Comparison of ENCODE assay signal across 19 cellular contexts in genomic region chr4:161197912-161198311, GRCh38.
A peak's percentile ranks its signal among the peaks of the same experiment; 100 is the strongest.
DNase-seq lines count a peak whose midpoint lies in the region; ATAC-seq, FAIRE-seq and TF ChIP-seq lines count a peak whose summit lies in the region.
"Had no signal": no experiment of that assay in that cellular context is flagged by ENCODE, and none has a peak within 500 bp of the region (broad histone marks: within the 10 kb centered on the region; RNA-seq: fewer than 3 reads in every experiment).

No MANE protein-coding gene starts in this region.

- H3K23me2 ChIP-seq in H1 (ENCODE audit: low read depth, low read length) = no peaks in the 10 kb centered on the region

- POLR2A ChIA-PET in H1 (lab: Charles Lee; ENCODE audit: partially characterized antibody) = no interaction called here

- H2BK120ac ChIP-seq in H1 (replicated peaks; ENCODE audit: low read depth, low read length) = no peak overlapping the region
- no peak overlapping the region for H2BK120ac ChIP-seq in neuronal stem cell (ENCODE audit: low read depth, low read length)

- TF ChIP-seq POLR2A in H1 (IDR thresholded peaks at IDR 0.05; ENCODE audit: control extremely low read depth in 1 of 2, low read depth in 2 of 2, low read length in 2 of 2) = no peak
- no peak for TF ChIP-seq POLR2A in Peyer's patch (IDR thresholded peaks at IDR 0.05)

- H3K4ac ChIP-seq in H1 (replicated peaks; ENCODE audit: insufficient read length, low read depth, low read length) = no peak overlapping the region
- H3K4ac ChIP-seq in neuronal stem cell (ENCODE audit: low read length) = no peak overlapping the region

- H3K79me1 ChIP-seq in H1 (ENCODE audit: low read depth, low read length) (no peaks in the 10 kb centered on the region), neuronal stem cell (ENCODE audit: low read depth, low read length) (no peaks in the 10 kb centered on the region)

- peak; percentile 24 for FAIRE-seq in H1 (lab: Jason Lieb, UNC)
- FAIRE-seq: A549, GM12878, HTR-8/SVneo had no signal

- ATAC-seq in activated T-cell treated with anti-CD3 and anti-CD28 coated beads, Interleukin-2, amount 50 U/mL, for 72 hours (replicated peaks in 1 of 2) = no peak
- no peak for ATAC-seq in HG03565 (IDR thresholded peaks at IDR 0.05; ENCODE audit: unreplicated experiment)
- ATAC-seq: A549, GM12878, HCT116 had no signal

- H2BK15ac ChIP-seq in H1 (ENCODE audit: low read length) (no peak overlapping the region), neuronal stem cell (ENCODE audit: low read length) (no peak overlapping the region)

- TF ChIP-seq CTCF in H1 (IDR thresholded peaks at IDR 0.05; ENCODE audit: control extremely low read depth in 1 of 3, insufficient read depth in 1 of 3, low read depth in 1 of 3, low read length in 3 of 3) (no peak), Peyer's patch (IDR thresholded peaks at IDR 0.05) (no peak)

- H3K23ac ChIP-seq in H1 (ENCODE audit: insufficient read length) (no peak overlapping the region), neuronal stem cell (ENCODE audit: low read depth, low read length, poor library complexity) (no peak overlapping the region)

- H3K14ac ChIP-seq in H1 (ENCODE audit: insufficient read length) (no peak overlapping the region), neuronal stem cell (ENCODE audit: low read length) (no peak overlapping the region)

- H3K27me3 Mint-ChIP-seq in activated T-cell treated with anti-CD3 and anti-CD28 coated beads, Interleukin-2, amount 50 U/mL, for 72 hours (ENCODE audit: low read depth) = no peaks in the 10 kb centered on the region
- H3K27me3 Mint-ChIP-seq: CD4-positive, alpha-beta memory T cell; IgD-negative memory B cell had no signal

- no peaks in the 10 kb centered on the region for H3K79me2 ChIP-seq in H1 (ENCODE audit: control insufficient read depth in 1 of 2, insufficient read depth in 2 of 2, low read length in 2 of 2)

- H3K27ac ChIP-seq in HUES64 (ENCODE audit: low read depth, low read length) (peak overlapping the region; percentile 82), H1 (ENCODE audit: low read depth, low read length) (no peak overlapping the region), iPS-20b (ENCODE audit: low read length) (no peak overlapping the region), neuronal stem cell (replicated peaks; ENCODE audit: low read length) (no peak overlapping the region), Peyer's patch (no peak overlapping the region)
- H3K27ac ChIP-seq: A549, C4-2B had no signal

- H4K20me1 ChIP-seq in H1 (replicated peaks in 1 of 2; ENCODE audit: control insufficient read depth in 1 of 2, insufficient read depth in 2 of 2, low read length in 2 of 2) = no peaks in the 10 kb centered on the region

- 50% methylated on average over 2 of the region's 2 CpGs for WGBS in HUES64
- 21% methylated on average over 2 of the region's 2 CpGs; no CpG with 5 or more reads in 1 of the 2 experiments for WGBS in H1 (ENCODE audit: extremely low coverage in 1 of 2, insufficient coverage in 1 of 2, insufficient read length in 1 of 2, insufficient replicate concordance in 2 of 2, low coverage in 1 of 2, low lambda C conversion rate in 2 of 2, missing lambda C conversion rate in 1 of 2), 2 experiments
- WGBS in neuronal stem cell (ENCODE audit: extremely low coverage in 2 of 2, insufficient read length in 2 of 2, insufficient replicate concordance in 1 of 2), 2 donors = no CpG with 5 or more reads among the region's 2 CpGs

- CTCF ChIA-PET in H1 (lab: Charles Lee; ENCODE audit: partially characterized antibody) = no interaction called here

- no peaks in the 10 kb centered on the region for H3K4me1 Mint-ChIP-seq in activated T-cell treated with anti-CD3 and anti-CD28 coated beads, Interleukin-2, amount 50 U/mL, for 72 hours (ENCODE audit: low read depth)
- H3K4me1 Mint-ChIP-seq: CD4-positive, alpha-beta memory T cell; IgD-negative memory B cell had no signal

- H3K27ac Mint-ChIP-seq in activated T-cell treated with anti-CD3 and anti-CD28 coated beads, Interleukin-2, amount 50 U/mL, for 72 hours = no peak overlapping the region
- H3K27ac Mint-ChIP-seq: CD4-positive, alpha-beta memory T cell; IgD-negative memory B cell had no signal

- H3K18ac ChIP-seq in H1 (ENCODE audit: extremely low read depth, low read length) = no peak overlapping the region; the same call in 1 of the 2 replicates
- H3K18ac ChIP-seq in neuronal stem cell (ENCODE audit: low read length) = no peak overlapping the region

- H4K5ac ChIP-seq in H1 (ENCODE audit: insufficient read length, low read depth, low read length) = peak overlapping the region; percentile 18

- H3K36me3 Mint-ChIP-seq in activated T-cell treated with anti-CD3 and anti-CD28 coated beads, Interleukin-2, amount 50 U/mL, for 72 hours (ENCODE audit: insufficient read depth in 2 of 2) = no peaks in the 10 kb centered on the region
- H3K36me3 Mint-ChIP-seq: CD4-positive, alpha-beta memory T cell; IgD-negative memory B cell had no signal

- TF ChIP-seq EP300 in H1 (IDR thresholded peaks at IDR 0.05; ENCODE audit: borderline replicate concordance in 1 of 2, low read depth in 2 of 2, low read length in 2 of 2) = peak in 1 of 2 experiments; percentile 63; a peak in 1 of 3 replicates

- H2AFZ ChIP-seq in H1 (ENCODE audit: low read length) (no peak overlapping the region), neuronal stem cell (ENCODE audit: low read length) (peak overlapping the region; percentile 0)

- no peaks in the 10 kb centered on the region for H3K27me3 ChIP-seq in HUES64 (ENCODE audit: insufficient read depth, low read length)
- peaks cover 0 to 1% (median 0%) of the 10 kb centered on the region in 4 experiments; a peak in 1 of 7 replicates for H3K27me3 ChIP-seq in H1 (replicated peaks in 1 of 4; ENCODE audit: control insufficient read depth in 3 of 4, extremely low read depth in 1 of 4, insufficient read depth in 3 of 4, low read length in 3 of 4)
- no peaks in the 10 kb centered on the region for H3K27me3 ChIP-seq in iPS-20b (ENCODE audit: insufficient read depth, low read length)
- H3K27me3 ChIP-seq in neuronal stem cell (ENCODE audit: control insufficient read depth in 3 of 3, insufficient read depth in 3 of 3, low read depth in 1 of 3, low read length in 3 of 3) = no peaks in the 10 kb centered on the region
- H3K27me3 ChIP-seq in Peyer's patch = no peaks in the 10 kb centered on the region
- H3K27me3 ChIP-seq: BE2C had no signal

- H2AK5ac ChIP-seq in H1 (ENCODE audit: low read depth, low read length) (no peak overlapping the region), neuronal stem cell (ENCODE audit: low read depth, low read length) (no peak overlapping the region)

- DNase-seq in H1 (ENCODE audit: low read depth in 1 of 2, low spot score in 2 of 2) = peak in 1 of 2 experiments; percentile 34
- no peak for DNase-seq in neuronal stem cell (ENCODE audit: low spot score)
- DNase-seq in islet precursor cell = no peak
- DNase-seq in activated T-cell treated with anti-CD3 and anti-CD28 coated beads, Interleukin-2, amount 50 U/mL, for 72 hours = no peak
- no peak for DNase-seq in Peyer's patch
- DNase-seq: BE2C; CD4-positive, alpha-beta memory T cell; DMS79; GOT3; KG1 had no signal

- H3K4me1 ChIP-seq in HUES64 (ENCODE audit: insufficient read depth, low read length) = peaks cover 24% of the 10 kb centered on the region
- peaks cover 0 to 6% (median 1%) of the 10 kb centered on the region in 4 experiments; a peak in 2 of 7 replicates for H3K4me1 ChIP-seq in H1 (replicated peaks in 1 of 4; ENCODE audit: control insufficient read depth in 3 of 4, insufficient read depth in 4 of 4, low read length in 3 of 4)
- H3K4me1 ChIP-seq in iPS-20b (ENCODE audit: insufficient read depth, low read length) = peaks cover 11% of the 10 kb centered on the region
- no peaks in the 10 kb centered on the region for H3K4me1 ChIP-seq in neuronal stem cell (ENCODE audit: control insufficient read depth in 2 of 2, insufficient read depth in 1 of 2, low read depth in 1 of 2, low read length in 2 of 2)
- no peaks in the 10 kb centered on the region for H3K4me1 ChIP-seq in Peyer's patch
- H3K4me1 ChIP-seq: A549, BE2C had no signal

- H3K4me3 ChIP-seq in HUES64 (ENCODE audit: low read length) = no peak overlapping the region
- peak overlapping the region in 1 of 4 experiments; percentile 8; a peak in 1 of 8 replicates for H3K4me3 ChIP-seq in H1 (ENCODE audit: extremely low read depth in 1 of 4, insufficient read depth in 2 of 4, low read depth in 3 of 4, low read length in 4 of 4)
- peak overlapping the region; percentile 37; the same call in 1 of the 2 replicates for H3K4me3 ChIP-seq in iPS-20b (ENCODE audit: low read length)
- no peak overlapping the region for H3K4me3 ChIP-seq in neuronal stem cell (ENCODE audit: low read length in 2 of 2)
- H3K4me3 ChIP-seq in Peyer's patch = no peak overlapping the region
- H3K4me3 ChIP-seq: A549, GM12878 had no signal

- H3K9ac ChIP-seq in HUES64 (ENCODE audit: low read depth, low read length) (peak overlapping the region; percentile 9; the same call in 1 of the 2 replicates), H1 (replicated peaks in 1 of 4; ENCODE audit: extremely low read depth in 1 of 4, low read depth in 3 of 4, low read length in 3 of 4) (no peak overlapping the region), iPS-20b (ENCODE audit: low read depth, low read length) (peak overlapping the region; percentile 24; the same call in 1 of the 2 replicates), neuronal stem cell (ENCODE audit: low read depth, low read length, poor library complexity) (no peak overlapping the region)

- no peak for TF ChIP-seq RAD21 in H1 (IDR thresholded peaks at IDR 0.05 in 1 of 2, conservative IDR thresholded peaks at IDR 0.05 in 1 of 2; ENCODE audit: low read depth in 2 of 2, low read length in 2 of 2)

- H2BK12ac ChIP-seq in H1 (ENCODE audit: low read depth, low read length) = no peak overlapping the region
- H2BK12ac ChIP-seq in neuronal stem cell (ENCODE audit: low read length) = no peak overlapping the region

- H4K8ac ChIP-seq in H1 (ENCODE audit: extremely low read depth, insufficient read depth, low read length) = no peak overlapping the region
- H4K8ac ChIP-seq in neuronal stem cell (ENCODE audit: low read depth, low read length) = no peak overlapping the region

- H3K36me3 ChIP-seq in HUES64 (ENCODE audit: insufficient read depth, low read length) (no peaks in the 10 kb centered on the region), H1 (ENCODE audit: control insufficient read depth in 2 of 4, insufficient read depth in 4 of 4, low read length in 3 of 4) (no peaks in the 10 kb centered on the region), iPS-20b (ENCODE audit: insufficient read depth, low read depth, low read length) (no peaks in the 10 kb centered on the region), neuronal stem cell (replicated peaks in 1 of 2; ENCODE audit: control insufficient read depth in 2 of 2, insufficient read depth in 2 of 2, low read length in 2 of 2) (no peaks in the 10 kb centered on the region), Peyer's patch (no peaks in the 10 kb centered on the region)
- H3K36me3 ChIP-seq: BE2C had no signal

- H2BK5ac ChIP-seq in H1 (ENCODE audit: low read depth, low read length) = no peak overlapping the region
- no peak overlapping the region for H2BK5ac ChIP-seq in neuronal stem cell (ENCODE audit: low read length)

- no peaks in the 10 kb centered on the region for H3K9me3 ChIP-seq in HUES64 (ENCODE audit: insufficient read depth, low read depth, low read length)
- no peaks in the 10 kb centered on the region for H3K9me3 ChIP-seq in H1 (ENCODE audit: insufficient read depth in 2 of 2, low read depth in 1 of 2, low read length in 1 of 2)
- no peaks in the 10 kb centered on the region for H3K9me3 ChIP-seq in iPS-20b (ENCODE audit: insufficient read depth, low read depth, low read length)
- no peaks in the 10 kb centered on the region for H3K9me3 ChIP-seq in neuronal stem cell (replicated peaks in 1 of 2; ENCODE audit: control insufficient read depth in 2 of 2, insufficient read depth in 1 of 2, low read depth in 1 of 2, low read length in 2 of 2)
- no peaks in the 10 kb centered on the region for H3K9me3 ChIP-seq in Peyer's patch
- H3K9me3 ChIP-seq: A549, BE2C had no signal

- H4K91ac ChIP-seq in H1 (replicated peaks; ENCODE audit: insufficient read length, low read length) (no peak overlapping the region), neuronal stem cell (ENCODE audit: low read depth, low read length, poor library complexity) (no peak overlapping the region)

- H3K4me2 ChIP-seq in H1 (ENCODE audit: insufficient read depth in 1 of 2, low read depth in 2 of 2, low read length in 2 of 2) (peak overlapping the region in 1 of 2 experiments; percentile 32; a peak in 1 of 4 replicates), neuronal stem cell (ENCODE audit: insufficient read depth, low read length, poor library complexity, severe bottlenecking) (no peak overlapping the region)
- H3K4me2 ChIP-seq: A549 had no signal

- H3K9me3 Mint-ChIP-seq in activated T-cell treated with anti-CD3 and anti-CD28 coated beads, Interleukin-2, amount 50 U/mL, for 72 hours = peaks cover 4 to 6% of the 10 kb centered on the region in 2 donors

- no peak overlapping the region for H3K4me3 Mint-ChIP-seq in activated T-cell treated with anti-CD3 and anti-CD28 coated beads, Interleukin-2, amount 50 U/mL, for 72 hours
- H3K4me3 Mint-ChIP-seq: CD4-positive, alpha-beta memory T cell; IgD-negative memory B cell had no signal

- no peak overlapping the region for H2BK20ac ChIP-seq in H1 (ENCODE audit: low read length)

- H3K56ac ChIP-seq in H1 (replicated peaks; ENCODE audit: insufficient read length, low read depth, low read length) = no peak overlapping the region

Comparison
In these comparisons a context has a peak if more than half of its experiments do, and no peak if none do; other contexts are left out.
1. H3K9ac ChIP-seq: peak in HUES64 (single experiment) and iPS-20b (single experiment); none in H1 (0 of 4) and neuronal stem cell (single experiment).